In genomic region chr10:624605-625334, GRCh38 we compare ENCODE assay signal across 9 cellular contexts.
DNase-seq lines count a peak whose midpoint lies in the region; ATAC-seq and TF ChIP-seq lines count a peak whose summit lies in the region.
"Had no signal": no experiment of that assay in that cellular context is flagged by ENCODE, and none has a peak within 500 bp of the region (broad histone marks: within the 10 kb centered on the region; RNA-seq: fewer than 3 reads in every experiment).

No MANE protein-coding gene starts in this region.

- H3K36me3 ChIP-seq in esophagus squamous epithelium (no peaks in the 10 kb centered on the region), mucosa of descending colon (ENCODE audit: low read depth) (no peaks in the 10 kb centered on the region), vagina (no peaks in the 10 kb centered on the region), OCI-LY7 (ENCODE audit: insufficient read depth, low read length) (no peaks in the 10 kb centered on the region)

- peaks cover 19 to 67% (median 30%) of the 10 kb centered on the region in 3 donors for H3K4me1 ChIP-seq in esophagus squamous epithelium
- H3K4me1 ChIP-seq in mucosa of descending colon (ENCODE audit: low read depth), result peaks cover 3% of the 10 kb centered on the region
- H3K4me1 ChIP-seq in vagina, result peaks cover 50% of the 10 kb centered on the region
- H3K4me1 ChIP-seq in OCI-LY7 (ENCODE audit: insufficient read depth, low read length, poor library complexity, severe bottlenecking), result peaks cover 17% of the 10 kb centered on the region

- POLR2A ChIA-PET in OCI-LY7 (lab: Charles Lee), result interaction anchor here (0.6 kb wide), 1 partner anchor 60 kb away, joined by 3 read pairs; no protein-coding TSS in a partner anchor
- POLR2A ChIA-PET in activated CD4-positive, alpha-beta T cell treated with anti-CD3 and anti-CD28 coated beads, Interleukin-2, amount 10 ng/mL, durations not matched to agents 7 days and 5 days (lab: Charles Lee), result no interaction called here

- no peaks in the 10 kb centered on the region for H3K27me3 ChIP-seq in esophagus squamous epithelium
- no peaks in the 10 kb centered on the region for H3K27me3 ChIP-seq in vagina

- no peak overlapping the region for H2AFZ ChIP-seq in OCI-LY7 (ENCODE audit: low read length)

- peak; percentile 75 for DNase-seq in EH (ENCODE audit: low read depth)
- DNase-seq in esophagus squamous epithelium (lab: John Stamatoyannopoulos, UW), result no peak
- DNase-seq in mucosa of descending colon, result peak; percentile 45 to 65 (median 47)
- no peak for DNase-seq in vagina (ENCODE audit: extremely low spot score in 2 of 2)
- no peak for DNase-seq in OCI-LY7 (ENCODE audit: low spot score)
- no peak for DNase-seq in activated CD4-positive, alpha-beta T cell treated with anti-CD3 and anti-CD28 coated beads, Interleukin-2, amount 10 ng/mL, durations not matched to agents 7 days and 5 days

- H3K9me3 Mint-ChIP-seq in activated CD4-positive, alpha-beta T cell treated with anti-CD3 and anti-CD28 coated beads, Interleukin-2, amount 10 ng/mL, durations not matched to agents 7 days and 5 days, result no peaks in the 10 kb centered on the region
- H3K9me3 Mint-ChIP-seq: central memory CD8-positive, alpha-beta T cell had no signal

- no peaks in the 10 kb centered on the region for H3K36me3 Mint-ChIP-seq in activated CD4-positive, alpha-beta T cell treated with anti-CD3 and anti-CD28 coated beads, Interleukin-2, amount 10 ng/mL, durations not matched to agents 7 days and 5 days (ENCODE audit: low read depth)

- no peaks in the 10 kb centered on the region for H3K79me2 ChIP-seq in OCI-LY7 (ENCODE audit: insufficient read depth, low read depth, low read length)

- no TSS peak for BruUV-seq in OCI-LY7 (replicated peaks; lab: Mats Ljungman, UMichigan)

- ATAC-seq in mucosa of descending colon (peak; percentile 51), GM19397 (IDR thresholded peaks at IDR 0.05; ENCODE audit: unreplicated experiment) (no peak)

- H3K27ac Mint-ChIP-seq in activated CD4-positive, alpha-beta T cell treated with anti-CD3 and anti-CD28 coated beads, Interleukin-2, amount 10 ng/mL, durations not matched to agents 7 days and 5 days, result no peak overlapping the region

- no peaks in the 10 kb centered on the region for H4K20me1 ChIP-seq in OCI-LY7 (ENCODE audit: insufficient read depth, low read length)

- CTCF ChIA-PET in OCI-LY7 (lab: Charles Lee; ENCODE audit: unreplicated experiment), result no interaction called here
- CTCF ChIA-PET in activated CD4-positive, alpha-beta T cell treated with anti-CD3 and anti-CD28 coated beads, Interleukin-2, amount 10 ng/mL, durations not matched to agents 7 days and 5 days (lab: Charles Lee), result no interaction called here

- TF ChIP-seq POLR2A in esophagus squamous epithelium (IDR thresholded peaks at IDR 0.05), result no peak
- no peak for TF ChIP-seq POLR2A in vagina (IDR thresholded peaks at IDR 0.05)

- peaks cover 2% of the 10 kb centered on the region for H3K4me1 Mint-ChIP-seq in activated CD4-positive, alpha-beta T cell treated with anti-CD3 and anti-CD28 coated beads, Interleukin-2, amount 10 ng/mL, durations not matched to agents 7 days and 5 days
- H3K4me1 Mint-ChIP-seq: central memory CD8-positive, alpha-beta T cell had no signal

- TF ChIP-seq CTCF in esophagus squamous epithelium (IDR thresholded peaks at IDR 0.05) (no peak), mucosa of descending colon (IDR thresholded peaks at IDR 0.05) (no peak), vagina (IDR thresholded peaks at IDR 0.05) (no peak), OCI-LY7 (conservative IDR thresholded peaks at IDR 0.05; ENCODE audit: low read length) (no peak)

- H3K9me3 ChIP-seq in esophagus squamous epithelium, result no peaks in the 10 kb centered on the region
- H3K9me3 ChIP-seq in mucosa of descending colon, result no peaks in the 10 kb centered on the region
- no peaks in the 10 kb centered on the region for H3K9me3 ChIP-seq in vagina
- H3K9me3 ChIP-seq in OCI-LY7 (ENCODE audit: low read length), result no peaks in the 10 kb centered on the region

- intact Hi-C loops in esophagus squamous epithelium (cut with DNase I), result no loop called here
- intact Hi-C loops in mucosa of descending colon (cut with DNase I, micrococcal nuclease), result no loop called here
- intact Hi-C loops in vagina (cut with DNase I), result no loop called here
- intact Hi-C loops in OCI-LY7 (cut with micrococcal nuclease; ENCODE audit: unreplicated experiment), result loop anchor here (5.0 kb wide), 1 partner anchor 112 kb away; no protein-coding TSS in a partner anchor

- no peak overlapping the region for H3K4me2 ChIP-seq in OCI-LY7 (ENCODE audit: low read length)

- 56% methylated on average over 15 of the region's 35 CpGs; no CpG with 5 or more reads in 1 of the 2 donors for WGBS in esophagus squamous epithelium, 2 donors

- H3K9me2 ChIP-seq in OCI-LY7 (ENCODE audit: insufficient read depth, low read length), result no peaks in the 10 kb centered on the region

- H3K4me3 Mint-ChIP-seq in activated CD4-positive, alpha-beta T cell treated with anti-CD3 and anti-CD28 coated beads, Interleukin-2, amount 10 ng/mL, durations not matched to agents 7 days and 5 days, result no peak overlapping the region
- H3K4me3 Mint-ChIP-seq: central memory CD8-positive, alpha-beta T cell had no signal

- H3K27me3 Mint-ChIP-seq in activated CD4-positive, alpha-beta T cell treated with anti-CD3 and anti-CD28 coated beads, Interleukin-2, amount 10 ng/mL, durations not matched to agents 7 days and 5 days, result peaks cover 21% of the 10 kb centered on the region

- H3K27ac ChIP-seq in esophagus squamous epithelium (peak overlapping the region; percentile 70 to 91 (median 84)), vagina (peak overlapping the region; percentile 72), OCI-LY7 (ENCODE audit: low read depth, low read length, poor library complexity, severe bottlenecking) (no peak overlapping the region)

- H3K4me3 ChIP-seq in esophagus squamous epithelium (peak overlapping the region in 3 of 4 donors; percentile 15 to 34 (median 18)), mucosa of descending colon (no peak overlapping the region), vagina (peak overlapping the region; percentile 11 to 18), OCI-LY7 (ENCODE audit: low read depth, low read length, poor library complexity, severe bottlenecking) (no peak overlapping the region)

TF ChIP-seq in PFSK-1, 5 proteins besides CTCF, POLR2A, EP300 and RAD21:
- no peak for TF ChIP-seq SIN3A (IDR thresholded peaks at IDR 0.05; ENCODE audit: borderline replicate concordance, insufficient read depth, low read length)
- TF ChIP-seq FOXP2 (optimal IDR thresholded peaks at IDR 0.05; ENCODE audit: borderline replicate concordance, extremely low read depth, extremely low read length, insufficient read depth), result peak; percentile 98

Comparison
In these comparisons a context has a peak if more than half of its experiments do, and no peak if none do; other contexts are left out.
1. DNase-seq: peak in EH (single experiment) and mucosa of descending colon (3 of 3); none in esophagus squamous epithelium (single experiment), vagina (0 of 2), OCI-LY7 (single experiment) and activated CD4-positive, alpha-beta T cell treated with anti-CD3 and anti-CD28 coated beads, Interleukin-2, amount 10 ng/mL, durations not matched to agents 7 days and 5 days (single experiment).
2. H3K4me3 ChIP-seq: peak in esophagus squamous epithelium (3 of 4) and vagina (2 of 2); none in mucosa of descending colon (single experiment) and OCI-LY7 (single experiment).